ENCODE assay signal across 17 cellular contexts in the genomic region with DNA sequence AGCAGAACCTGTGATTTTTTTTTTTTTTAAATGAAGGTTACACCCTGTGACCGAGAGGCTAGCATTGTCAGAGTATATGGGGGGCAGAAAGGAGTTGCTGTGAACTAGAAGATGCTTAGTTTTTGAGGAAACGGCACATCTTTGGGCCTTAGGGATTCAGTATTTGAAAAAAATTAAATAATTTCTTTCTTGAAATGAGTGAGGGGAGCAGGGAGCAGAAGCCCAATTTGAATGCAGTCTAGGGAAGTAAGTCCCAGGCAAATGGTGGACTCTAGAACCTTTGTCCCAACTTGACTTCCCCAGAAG. TPM values are rescaled to one million over a fixed set of nuclear protein-coding genes. Genes with fewer than 3 reads are reported as not detected.
DNase-seq lines count a peak whose midpoint lies in the region; ATAC-seq and TF ChIP-seq lines count a peak whose summit lies in the region.
"Had no signal": no experiment of that assay in that cellular context is flagged by ENCODE, and none has a peak within 500 bp of the region (broad histone marks: within the 10 kb centered on the region; RNA-seq: fewer than 3 reads in every experiment).

No MANE protein-coding gene starts in this region.

- no peak for TF ChIP-seq POLR2A in gastrocnemius medialis (IDR thresholded peaks at IDR 0.05)

- H3K4me3 ChIP-seq in GM23338 (no peak overlapping the region), gastrocnemius medialis (no peak overlapping the region), endodermal cell (ENCODE audit: low read length) (no peak overlapping the region)
- H3K4me3 ChIP-seq: K562 had no signal

- no peak for TF ChIP-seq CTCF in GM23338 (conservative IDR thresholded peaks at IDR 0.05; ENCODE audit: low read depth in 2 of 2)
- TF ChIP-seq CTCF in gastrocnemius medialis (IDR thresholded peaks at IDR 0.05 in 4 of 5, conservative IDR thresholded peaks at IDR 0.05 in 1 of 5), result no peak
- TF ChIP-seq CTCF in endodermal cell (conservative IDR thresholded peaks at IDR 0.05), result no peak

- H3K36me3 ChIP-seq in GM23338 (ENCODE audit: insufficient read depth) (no peaks in the 10 kb centered on the region), gastrocnemius medialis (peaks cover 0 to 3% of the 10 kb centered on the region in 2 donors), endodermal cell (ENCODE audit: control insufficient read depth, insufficient read depth, low read length) (no peaks in the 10 kb centered on the region)

- H3K9me2 ChIP-seq in GM23338 (ENCODE audit: insufficient read depth), result no peaks in the 10 kb centered on the region
- H3K9me2 ChIP-seq: SK-N-SH had no signal

- H3K36me3 Mint-ChIP-seq in GM23338 (ENCODE audit: low read depth), result no peaks in the 10 kb centered on the region; the same call in 2 of the 3 replicates
- H3K36me3 Mint-ChIP-seq in dendritic cell treated with granulocyte-macrophage colony-stimulating factor and Interleukin-4, amounts not matched to agents 40 ng/mL and 50 ng/mL, for 4 days (ENCODE audit: low read depth), result peaks cover 7% of the 10 kb centered on the region
- H3K36me3 Mint-ChIP-seq in stimulated activated naive B cell treated with anti-CD40 and anti-IgM and Interleukin-4, amounts not matched to agents 10 μg/mL and 1 μg/mL and 100 μg/mL, for 72 hours, result peaks cover 6 to 25% of the 10 kb centered on the region in 2 donors
- H3K36me3 Mint-ChIP-seq in endodermal cell (ENCODE audit: low read depth), result peaks cover 3% of the 10 kb centered on the region

- H3K27me3 ChIP-seq in GM23338 (ENCODE audit: insufficient read depth) (no peaks in the 10 kb centered on the region), gastrocnemius medialis (no peaks in the 10 kb centered on the region), endodermal cell (ENCODE audit: control insufficient read depth, insufficient read depth, low read length, poor library complexity, severe bottlenecking) (no peaks in the 10 kb centered on the region)

- no peak overlapping the region for H3K27ac ChIP-seq in GM23338 (ENCODE audit: low read depth)
- H3K27ac ChIP-seq in gastrocnemius medialis, result no peak overlapping the region
- H3K27ac ChIP-seq in endodermal cell (ENCODE audit: low read depth, low read length), result no peak overlapping the region

- peaks cover 70% of the 10 kb centered on the region for H3K4me1 ChIP-seq in GM23338 (ENCODE audit: insufficient read depth)
- peaks cover 21 to 34% of the 10 kb centered on the region in 2 donors for H3K4me1 ChIP-seq in gastrocnemius medialis
- peaks cover 5% of the 10 kb centered on the region for H3K4me1 ChIP-seq in endodermal cell (ENCODE audit: control insufficient read depth, insufficient read depth, low read length)

- H2AFZ ChIP-seq in GM23338, result no peak overlapping the region

- in situ Hi-C loops in gastrocnemius medialis (cut with MboI; ENCODE audit: low sequenced_read_pairs in 4 of 4), result no loop called here

- H3K4me3 Mint-ChIP-seq in GM23338 (no peak overlapping the region), endodermal cell (no peak overlapping the region)
- H3K4me3 Mint-ChIP-seq in dendritic cell treated with granulocyte-macrophage colony-stimulating factor and Interleukin-4, amounts not matched to agents 40 ng/mL and 50 ng/mL, for 4 days, result no peak overlapping the region
- no peak overlapping the region for H3K4me3 Mint-ChIP-seq in stimulated activated naive B cell treated with anti-CD40 and anti-IgM and Interleukin-4, amounts not matched to agents 10 μg/mL and 1 μg/mL and 100 μg/mL, for 72 hours

- no peak overlapping the region for H3K9ac ChIP-seq in endodermal cell (ENCODE audit: extremely low read depth, low read length, poor library complexity, severe bottlenecking)
- H3K9ac ChIP-seq: SK-N-SH had no signal

- no peaks in the 10 kb centered on the region for H3K9me3 ChIP-seq in gastrocnemius medialis
- H3K9me3 ChIP-seq in endodermal cell (ENCODE audit: control insufficient read depth, low read length), result no peaks in the 10 kb centered on the region
- H3K9me3 ChIP-seq: SK-N-SH had no signal

- ATAC-seq in GM23338 (no peak), gastrocnemius medialis (no peak), HG02678 (IDR thresholded peaks at IDR 0.05; ENCODE audit: unreplicated experiment) (no peak)
- peak; percentile 56 to 59 for ATAC-seq in stimulated activated naive B cell treated with anti-CD40 and anti-IgM and Interleukin-4, amounts not matched to agents 10 μg/mL and 1 μg/mL and 100 μg/mL, for 72 hours (replicated peaks)
- ATAC-seq: K562 had no signal

- intact Hi-C loops in dendritic cell treated with granulocyte-macrophage colony-stimulating factor and Interleukin-4, amounts not matched to agents 40 ng/mL and 50 ng/mL, for 4 days (cut with micrococcal nuclease), result no loop called here
- intact Hi-C loops in gastrocnemius medialis (cut with DNase I; ENCODE audit: low total_unique reads), result no loop called here

- no peaks in the 10 kb centered on the region; the same call in 1 of the 2 replicates for H3F3A ChIP-seq in GM23338 (replicated peaks; ENCODE audit: low read depth)

- peaks cover 19% of the 10 kb centered on the region; the same call in 1 of the 2 replicates for H4K20me1 ChIP-seq in GM23338 (replicated peaks; ENCODE audit: insufficient read depth)

- H3K4me2 ChIP-seq in GM23338, result peak overlapping the region; percentile 73; the same call in 1 of the 2 replicates
- H3K4me2 ChIP-seq: SK-N-SH had no signal

- H3K9me3 Mint-ChIP-seq in GM23338 (no peaks in the 10 kb centered on the region), endodermal cell (no peaks in the 10 kb centered on the region)
- no peaks in the 10 kb centered on the region for H3K9me3 Mint-ChIP-seq in dendritic cell treated with granulocyte-macrophage colony-stimulating factor and Interleukin-4, amounts not matched to agents 40 ng/mL and 50 ng/mL, for 4 days
- H3K9me3 Mint-ChIP-seq in stimulated activated naive B cell treated with anti-CD40 and anti-IgM and Interleukin-4, amounts not matched to agents 10 μg/mL and 1 μg/mL and 100 μg/mL, for 72 hours, result no peaks in the 10 kb centered on the region
- H3K9me3 Mint-ChIP-seq: CD4-positive, CD25-positive, alpha-beta regulatory T cell had no signal

- peaks cover 58% of the 10 kb centered on the region for H3K79me2 ChIP-seq in GM23338 (replicated peaks; ENCODE audit: insufficient read depth)

- H3K4me1 Mint-ChIP-seq in GM23338 (peaks cover 74% of the 10 kb centered on the region), endodermal cell (peaks cover 35% of the 10 kb centered on the region)
- H3K4me1 Mint-ChIP-seq in dendritic cell treated with granulocyte-macrophage colony-stimulating factor and Interleukin-4, amounts not matched to agents 40 ng/mL and 50 ng/mL, for 4 days (ENCODE audit: low read depth), result peaks cover 55% of the 10 kb centered on the region
- peaks cover 39 to 73% of the 10 kb centered on the region in 2 donors for H3K4me1 Mint-ChIP-seq in stimulated activated naive B cell treated with anti-CD40 and anti-IgM and Interleukin-4, amounts not matched to agents 10 μg/mL and 1 μg/mL and 100 μg/mL, for 72 hours

- DNase-seq in GM23338 (ENCODE audit: low spot score) (no peak), gastrocnemius medialis (no peak), amygdala (lab: John Stamatoyannopoulos, UW) (no peak), endodermal cell (no peak)
- no peak for DNase-seq in stimulated activated naive B cell treated with anti-CD40 and anti-IgM and Interleukin-4, amounts not matched to agents 10 μg/mL and 1 μg/mL and 100 μg/mL, for 72 hours
- DNase-seq: Calu3; CD4-positive, CD25-positive, alpha-beta regulatory T cell; NCI-H1694; NCI-H2081 treated with DMSO at 0.1 percent for 48 hours; NCI-H748 treated with DMSO at 0.1 percent for 48 hours; NK-92 treated with Interleukin-12 subunit alpha and Interleukin-12 subunit beta, amount 100 ng/mL, for 24 hours; RPMI8226; SHP77 treated with DMSO at 0.1 percent for 48 hours; SK-N-SH had no signal

- H3K27ac Mint-ChIP-seq in GM23338, result no peak overlapping the region
- peak overlapping the region; percentile 81 for H3K27ac Mint-ChIP-seq in dendritic cell treated with granulocyte-macrophage colony-stimulating factor and Interleukin-4, amounts not matched to agents 40 ng/mL and 50 ng/mL, for 4 days
- no peak overlapping the region for H3K27ac Mint-ChIP-seq in stimulated activated naive B cell treated with anti-CD40 and anti-IgM and Interleukin-4, amounts not matched to agents 10 μg/mL and 1 μg/mL and 100 μg/mL, for 72 hours
- no peak overlapping the region for H3K27ac Mint-ChIP-seq in endodermal cell

- H3K27me3 Mint-ChIP-seq in GM23338 (ENCODE audit: insufficient read depth, low read depth, poor library complexity), result no peaks in the 10 kb centered on the region
- no peaks in the 10 kb centered on the region for H3K27me3 Mint-ChIP-seq in dendritic cell treated with granulocyte-macrophage colony-stimulating factor and Interleukin-4, amounts not matched to agents 40 ng/mL and 50 ng/mL, for 4 days
- no peaks in the 10 kb centered on the region for H3K27me3 Mint-ChIP-seq in stimulated activated naive B cell treated with anti-CD40 and anti-IgM and Interleukin-4, amounts not matched to agents 10 μg/mL and 1 μg/mL and 100 μg/mL, for 72 hours
- H3K27me3 Mint-ChIP-seq in endodermal cell (ENCODE audit: insufficient read depth), result no peaks in the 10 kb centered on the region
- H3K27me3 Mint-ChIP-seq: CD4-positive, CD25-positive, alpha-beta regulatory T cell had no signal

- WGBS in endodermal cell (ENCODE audit: insufficient coverage in 1 of 2, insufficient read length in 1 of 2), 2 experiments, result 73 to 87% methylated on average over 1 to 2 of the region's 2 CpGs

TF ChIP-seq in GM23338, 12 proteins besides CTCF, POLR2A, EP300 and RAD21:
- TF ChIP-seq JUNB (IDR thresholded peaks at IDR 0.05; ENCODE audit: unreplicated experiment), result no peak
- no peak for TF ChIP-seq CREB1 (CRISPR knock-in tag; IDR thresholded peaks at IDR 0.05; ENCODE audit: low read depth)

RNA-seq across cellular contexts. Expression of gene PEX14, which starts 42.9 kb away (rescaled TPM):
- 14.0 and 19.6 TPM in 2 replicates for total RNA-seq in GM23338 (2014; rRNA removed; shearing (Covaris generic))
- 16.4 and 17.6 TPM in 2 replicates for polyA plus RNA-seq in GM23338 (2016; fragmentation: Nextera tagmentation; extraction: Ambion mirVana)
- total RNA-seq in gastrocnemius medialis (10 to 100 TPM in 3 of 4 donors, 1 to 10 TPM in 1; 8.1 to 17.8 (median 15.8) TPM), endodermal cell (10 to 100 TPM; 24.3 to 26.0 TPM)
- 22.3 TPM for polyA plus RNA-seq in endodermal cell (2013, experiment 1 of 2)
- 22.3 TPM for polyA plus RNA-seq in endodermal cell (2013, experiment 2 of 2)

RNA-seq across cellular contexts. Expression of gene DFFA, which starts 45.3 kb away (rescaled TPM):
- total RNA-seq in GM23338 (2014; rRNA removed; shearing (Covaris generic)), result 77.4 and 82.0 TPM in 2 replicates
- 61.4 and 65.2 TPM in 2 replicates for polyA plus RNA-seq in GM23338 (2016; fragmentation: Nextera tagmentation; extraction: Ambion mirVana)
- total RNA-seq in gastrocnemius medialis, result 10 to 100 TPM; 13.8 to 15.6 (median 14.5) TPM
- total RNA-seq in endodermal cell, result 100 to 1,000 TPM; 100 to 105 TPM
- polyA plus RNA-seq in endodermal cell (2013, experiment 1 of 2), result 32.1 TPM
- 29.5 TPM for polyA plus RNA-seq in endodermal cell (2013, experiment 2 of 2)

Comparison
In these comparisons a context has a peak if more than half of its experiments do, and no peak if none do; other contexts are left out.
1. ATAC-seq: peak in stimulated activated naive B cell treated with anti-CD40 and anti-IgM and Interleukin-4, amounts not matched to agents 10 μg/mL and 1 μg/mL and 100 μg/mL, for 72 hours (2 of 2); none in GM23338 (single experiment), gastrocnemius medialis (0 of 2) and HG02678 (single experiment).